8 cellular contexts compared by ENCODE assay signal in the genomic region with DNA sequence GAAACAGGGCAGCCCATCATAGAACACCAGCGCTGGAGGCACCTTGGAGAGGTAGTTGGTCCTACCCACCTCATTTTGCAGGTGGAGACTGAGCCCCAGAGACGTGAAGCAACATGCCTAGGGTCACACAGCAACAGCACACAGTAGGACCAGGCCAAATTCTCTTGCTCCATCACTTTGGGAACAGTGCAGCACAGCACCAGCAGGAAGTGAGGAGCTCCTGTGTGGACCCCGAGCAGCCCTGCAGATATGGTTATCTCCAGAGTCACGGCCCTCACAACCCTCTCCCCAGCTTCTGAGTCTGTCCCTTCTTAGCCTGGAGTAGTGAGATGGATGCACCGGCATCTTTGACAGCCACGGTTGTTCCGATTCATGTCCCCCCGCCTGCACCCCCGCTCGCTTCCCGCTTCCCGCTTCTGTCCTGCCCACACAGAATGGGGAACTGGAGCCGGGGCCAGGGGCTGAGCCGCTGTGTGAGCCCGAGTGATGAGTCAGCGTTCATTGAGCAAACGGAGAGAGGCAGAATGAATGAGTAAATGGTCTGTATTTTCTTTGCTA.
DNase-seq lines count a peak whose midpoint lies in the region; ATAC-seq and TF ChIP-seq lines count a peak whose summit lies in the region.

No MANE protein-coding gene starts in this region.

- H3K27ac Mint-ChIP-seq in neural crest cell (ENCODE audit: unreplicated experiment) = peak overlapping the region; percentile 59

- no peaks in the 10 kb centered on the region for H3K36me3 Mint-ChIP-seq in neural crest cell (ENCODE audit: low read depth)

- H3K4me3 ChIP-seq in NB4 (ENCODE audit: low read depth, low read length) (no peak overlapping the region), fibroblast of mammary gland (ENCODE audit: control insufficient read depth, low read depth, low read length) (no peak overlapping the region)

- no peaks in the 10 kb centered on the region for H3K27me3 Mint-ChIP-seq in neural crest cell (ENCODE audit: low read depth)

- TF ChIP-seq POLR2A in NB4 (IDR thresholded peaks at IDR 0.05; ENCODE audit: extremely low read depth, insufficient read length) = no peak

- peaks cover 18% of the 10 kb centered on the region for H3K4me1 Mint-ChIP-seq in neural crest cell

- ATAC-seq in GM18520 (IDR thresholded peaks at IDR 0.05; ENCODE audit: unreplicated experiment) (no peak), GM21619 (IDR thresholded peaks at IDR 0.05; ENCODE audit: unreplicated experiment) (no peak), GM19455 (IDR thresholded peaks at IDR 0.05; ENCODE audit: unreplicated experiment) (no peak)

- no peaks in the 10 kb centered on the region for H3K9me3 Mint-ChIP-seq in neural crest cell

- DNase-seq in EH (ENCODE audit: low read depth) (peak; percentile 5), NB4 (ENCODE audit: low read depth) (peak; percentile 95), fibroblast of mammary gland (ENCODE audit: low read depth) (peak; percentile 63), neural crest cell (ENCODE audit: low read depth, low spot score) (peak; percentile 20), NCI-H2029 treated with DMSO at 0.1 percent for 48 hours (lab: John Stamatoyannopoulos, UW) (no peak)

- H3K4me3 Mint-ChIP-seq in neural crest cell = no peak overlapping the region

- TF ChIP-seq CTCF in NB4 (IDR thresholded peaks at IDR 0.05; ENCODE audit: low read depth, low read length) = no peak
- no peak for TF ChIP-seq CTCF in fibroblast of mammary gland (conservative IDR thresholded peaks at IDR 0.05; ENCODE audit: control insufficient read depth, insufficient read depth, low read depth, low read length)
- no peak for TF ChIP-seq CTCF in neural crest cell (conservative IDR thresholded peaks at IDR 0.05)
